13 cellular contexts compared by ENCODE assay signal in genomic region chr6:20182926-20183521, GRCh38. TPM values are rescaled to one million over a fixed set of nuclear protein-coding genes. Genes with fewer than 3 reads are reported as not detected.
DNase-seq lines count a peak whose midpoint lies in the region; ATAC-seq and TF ChIP-seq lines count a peak whose summit lies in the region.
"Had no signal": no experiment of that assay in that cellular context is flagged by ENCODE, and none has a peak within 500 bp of the region (broad histone marks: within the 10 kb centered on the region; RNA-seq: fewer than 3 reads in every experiment).

No MANE protein-coding gene starts in this region.

- intact Hi-C loops in transverse colon (cut with DNase I; ENCODE audit: low total_unique reads): no loop called here

- H3K9me3 ChIP-seq in transverse colon (no peaks in the 10 kb centered on the region), SJCRH30 (replicated peaks) (no peaks in the 10 kb centered on the region)
- H3K9me3 ChIP-seq: A549 had no signal

- TF ChIP-seq POLR2A in transverse colon (IDR thresholded peaks at IDR 0.05): no peak

- H3K4me1 ChIP-seq in transverse colon (peaks cover 16 to 36% (median 21%) of the 10 kb centered on the region in 4 donors), SJCRH30 (no peaks in the 10 kb centered on the region)
- H3K4me1 ChIP-seq: A549 had no signal

- H3K4me3 ChIP-seq in transverse colon: no peak overlapping the region
- no peak overlapping the region for H3K4me3 ChIP-seq in SJCRH30
- H3K4me3 ChIP-seq: A549 had no signal

- H3K36me3 ChIP-seq in transverse colon (no peaks in the 10 kb centered on the region), SJCRH30 (no peaks in the 10 kb centered on the region)

- peak; percentile 12 to 31 for DNase-seq in NCI-H2081 (lab: John Stamatoyannopoulos, UW)
- no peak for DNase-seq in NCI-H2081 treated with DMSO at 0.1 percent for 48 hours (lab: John Stamatoyannopoulos, UW)
- peak; percentile 28 for DNase-seq in iPS-NIHi11 (ENCODE audit: low spot score)
- peak; percentile 92 for DNase-seq in transverse colon
- DNase-seq in NCI-H1694 treated with DMSO at 0.1 percent for 48 hours (lab: John Stamatoyannopoulos, UW): no peak
- no peak for DNase-seq in SJCRH30
- DNase-seq: Kasumi-1; stimulated activated CD4-positive, alpha-beta T cell treated with anti-CD3 and anti-CD28 coated beads, Interleukin-4, amount 100 ng/mL, for 1 hour; substantia nigra had no signal

- peak; percentile 74 for TF ChIP-seq CTCF in VCaP (conservative IDR thresholded peaks at IDR 0.05)
- TF ChIP-seq CTCF in transverse colon (IDR thresholded peaks at IDR 0.05): peak in 2 of 5 experiments; percentile 36 to 42

- ATAC-seq in HG03354 (IDR thresholded peaks at IDR 0.05; ENCODE audit: poor library complexity, severe bottlenecking, unreplicated experiment): no peak
- ATAC-seq: A549, Panc1 had no signal

- 59% methylated on average over 2 of the region's 2 CpGs; no CpG with 5 or more reads in 1 of the 2 donors for WGBS in transverse colon (ENCODE audit: low coverage in 1 of 2), 2 donors

- H3K27me3 ChIP-seq in transverse colon (no peaks in the 10 kb centered on the region), SJCRH30 (no peaks in the 10 kb centered on the region)

- TF ChIP-seq EP300 in transverse colon (IDR thresholded peaks at IDR 0.05; ENCODE audit: low read depth): no peak

- in situ Hi-C loops in transverse colon (cut with MboI; ENCODE audit: low pct_ligation_motif_present in 1 of 4, low pct_unique_long_range_greater_than_20kb in 1 of 4, low sequenced_read_pairs in 3 of 4): no loop called here

- peak overlapping the region; percentile 64 for H3K27ac ChIP-seq in VCaP
- H3K27ac ChIP-seq in transverse colon: peak overlapping the region; percentile 62 to 77 (median 70)
- no peak overlapping the region for H3K27ac ChIP-seq in SJCRH30
- H3K27ac ChIP-seq: A549 had no signal

RNA-seq across cellular contexts. Expression of gene MBOAT1, which starts 29.2 kb away (rescaled TPM):
- total RNA-seq in transverse colon: 10 to 100 TPM; 10.3 to 85.3 (median 66.5) TPM
- total RNA-seq in SJCRH30 (2014; rRNA removed; shearing (Covaris generic)): 7.7 and 8.2 TPM in 2 replicates

Comparison
In these comparisons a context has a peak if more than half of its experiments do, and no peak if none do; other contexts are left out.
1. DNase-seq: peak in NCI-H2081 (2 of 2), iPS-NIHi11 (single experiment) and transverse colon (single experiment); none in NCI-H2081 treated with DMSO at 0.1 percent for 48 hours (single experiment), NCI-H1694 treated with DMSO at 0.1 percent for 48 hours (single experiment) and SJCRH30 (0 of 2).